In genomic region chr1:224457782-224458144, GRCh38 we compare ENCODE assay signal across 13 cellular contexts. TPM values are rescaled to one million over a fixed set of nuclear protein-coding genes. Genes with fewer than 3 reads are reported as not detected.
DNase-seq lines count a peak whose midpoint lies in the region; ATAC-seq and TF ChIP-seq lines count a peak whose summit lies in the region.
"Had no signal": no experiment of that assay in that cellular context is flagged by ENCODE, and none has a peak within 500 bp of the region (broad histone marks: within the 10 kb centered on the region; RNA-seq: fewer than 3 reads in every experiment).

No MANE protein-coding gene starts in this region.

- no peak for TF ChIP-seq EP300 in sigmoid colon (IDR thresholded peaks at IDR 0.05)

- H3K36me3 ChIP-seq in NT2/D1 (ENCODE audit: insufficient read depth, insufficient read length, low read length) = peaks cover 8% of the 10 kb centered on the region
- H3K36me3 ChIP-seq in sigmoid colon = no peaks in the 10 kb centered on the region
- no peaks in the 10 kb centered on the region for H3K36me3 ChIP-seq in CD4-positive, alpha-beta memory T cell (ENCODE audit: insufficient read depth, low read length)

- no peaks in the 10 kb centered on the region for H3K9me3 Mint-ChIP-seq in CD4-positive, alpha-beta memory T cell
- H3K9me3 Mint-ChIP-seq: activated T-helper 2 cell treated with anti-CD3 and anti-CD28 coated beads, Interferon-gamma antibody, Interleukin-2, Interleukin-4, amounts not matched to agents 10 μg/mL and 5 μg/mL and 100 μg/mL, durations not matched to agents 14 hours and 24 hours and 36 hours had no signal

- H3K4me3 ChIP-seq in NT2/D1 (ENCODE audit: insufficient read length, low read depth) (no peak overlapping the region), dorsolateral prefrontal cortex (peak overlapping the region in 11 of 59 donors; percentile 10 to 48 (median 28)), sigmoid colon (no peak overlapping the region)
- H3K4me3 ChIP-seq in CD4-positive, alpha-beta memory T cell (ENCODE audit: low read length in 2 of 2) = no peak overlapping the region
- H3K4me3 ChIP-seq: body of pancreas had no signal

- intact Hi-C loops in dorsolateral prefrontal cortex (cut with DNase I) = loop anchor here in 1 of 2 donors (5.0 kb wide), 3 partner anchors 100 to 345 kb away; partner anchors contain the start of genes CNIH4, FBXO28 and NVL
- intact Hi-C loops in sigmoid colon (cut with DNase I) = loop anchor here (1.0 to 10.0 kb wide), 4 partner anchors 23 to 343 kb away; partner anchors contain the start of genes CNIH4, DEGS1, FBXO28 and WDR26
- intact Hi-C loops in CD4-positive, alpha-beta memory T cell (cut with micrococcal nuclease) = loop anchor here (1.0 to 5.0 kb wide), 6 partner anchors 23 to 645 kb away; partner anchors contain the start of genes CNIH4 and WDR26

- TF ChIP-seq CTCF in dorsolateral prefrontal cortex (IDR thresholded peaks at IDR 0.05 in 54 of 56, conservative IDR thresholded peaks at IDR 0.05 in 2 of 56; ENCODE audit: low read depth in 1 of 56, partially characterized antibody in 56 of 56) (peak in 7 of 56 donors; percentile 3 to 24 (median 13)), sigmoid colon (IDR thresholded peaks at IDR 0.05) (peak in 1 of 4 experiments; percentile 3)

- no peaks in the 10 kb centered on the region for H3K27me3 Mint-ChIP-seq in CD4-positive, alpha-beta memory T cell

- H3K4me1 ChIP-seq in NT2/D1 (ENCODE audit: insufficient read depth, insufficient read length) (peaks cover 7% of the 10 kb centered on the region), sigmoid colon (peaks cover 0 to 45% (median 30%) of the 10 kb centered on the region in 4 donors)
- peaks cover 9% of the 10 kb centered on the region for H3K4me1 ChIP-seq in CD4-positive, alpha-beta memory T cell (ENCODE audit: insufficient read depth, low read length)

- H3K4me3 Mint-ChIP-seq in CD4-positive, alpha-beta memory T cell = no peak overlapping the region

- H3K9ac ChIP-seq in NT2/D1 (ENCODE audit: insufficient read length, low read depth) = peak overlapping the region; percentile 8

- CTCF ChIA-PET in CD4-positive, alpha-beta memory T cell (lab: Charles Lee; ENCODE audit: partially characterized antibody) = interaction anchor here (0.6 to 4.2 kb wide), 40 partner anchors 9 to 615 kb away, joined by 3 to 79 read pairs (median 4); partner anchors contain the start of genes FBXO28 and WDR26

- H3K27ac ChIP-seq in dorsolateral prefrontal cortex (peak overlapping the region in 32 of 59 donors; percentile 6 to 86 (median 70)), sigmoid colon (peak overlapping the region; percentile 78 to 82 (median 80))
- H3K27ac ChIP-seq in CD4-positive, alpha-beta memory T cell (ENCODE audit: low read depth, low read length) = no peak overlapping the region

- no peaks in the 10 kb centered on the region for H3K9me3 ChIP-seq in NT2/D1 (ENCODE audit: insufficient read depth, low read length)
- H3K9me3 ChIP-seq in sigmoid colon = no peaks in the 10 kb centered on the region
- H3K9me3 ChIP-seq in CD4-positive, alpha-beta memory T cell (ENCODE audit: control insufficient read depth in 1 of 2, low read length in 2 of 2) = no peaks in the 10 kb centered on the region
- H3K9me3 ChIP-seq: body of pancreas had no signal

- no peaks in the 10 kb centered on the region for H3K36me3 Mint-ChIP-seq in CD4-positive, alpha-beta memory T cell

- H3K27ac Mint-ChIP-seq in CD4-positive, alpha-beta memory T cell = peak overlapping the region in 3 of 7 donors; percentile 12 to 81 (median 62)

- H3K27me3 ChIP-seq in NT2/D1 (ENCODE audit: insufficient read depth, insufficient read length) (no peaks in the 10 kb centered on the region), dorsolateral prefrontal cortex (no peaks in the 10 kb centered on the region), sigmoid colon (no peaks in the 10 kb centered on the region)
- no peaks in the 10 kb centered on the region for H3K27me3 ChIP-seq in CD4-positive, alpha-beta memory T cell (ENCODE audit: insufficient read depth, low read length)
- H3K27me3 ChIP-seq: body of pancreas had no signal

- TF ChIP-seq POLR2A in sigmoid colon (IDR thresholded peaks at IDR 0.05) = no peak

- peaks cover 6 to 14% (median 10%) of the 10 kb centered on the region in 4 donors for H3K4me1 Mint-ChIP-seq in CD4-positive, alpha-beta memory T cell

- WGBS in sigmoid colon, 2 donors = 90 to 95% methylated on average over 1 of the region's 1 CpG

- ATAC-seq in GM18511 (IDR thresholded peaks at IDR 0.05; ENCODE audit: unreplicated experiment) = peak; percentile 24

- DNase-seq in NT2/D1 (ENCODE audit: low read depth, low spot score) = no peak
- no peak for DNase-seq in dorsolateral prefrontal cortex
- DNase-seq in sigmoid colon = no peak
- DNase-seq in NCI-H1930 (lab: John Stamatoyannopoulos, UW) = no peak
- no peak for DNase-seq in CD4-positive, alpha-beta memory T cell
- no peak for DNase-seq in epidermal melanocyte (ENCODE audit: insufficient read length, low spot score)
- no peak for DNase-seq in NCI-H510A treated with DMSO at 0.1 percent for 48 hours (lab: John Stamatoyannopoulos, UW)
- DNase-seq: activated CD4-positive, alpha-beta T cell treated with anti-CD3 and anti-CD28 coated beads, Interleukin-2, amount 50 U/mL, for 48 hours; NCI-H2081 treated with DMSO at 0.1 percent for 48 hours; T-helper 9 cell had no signal

- POLR2A ChIA-PET in CD4-positive, alpha-beta memory T cell (lab: Charles Lee; ENCODE audit: partially characterized antibody) = interaction anchor here (0.9 to 2.7 kb wide), 5 partner anchors 23 to 343 kb away, joined by 3 to 26 read pairs (median 5); partner anchors contain the start of gene WDR26

RNA-seq across cellular contexts. Expression of gene WDR26, which starts 23.2 kb away (rescaled TPM):
- total RNA-seq in dorsolateral prefrontal cortex (10 to 100 TPM; 54.5 to 95.7 (median 71.1) TPM), sigmoid colon (100 to 1,000 TPM in 1 of 4 donors, 10 to 100 TPM in 3; 63.3 to 105 (median 66.6) TPM)
- polyA plus RNA-seq in sigmoid colon = 10 to 100 TPM; 27.6 to 30.7 (median 28.8) TPM
- total RNA-seq in CD4-positive, alpha-beta memory T cell = 100 to 1,000 TPM; 121 to 123 TPM
- 1 to 10 TPM; 2.9 to 3.9 TPM for polyA plus RNA-seq in CD4-positive, alpha-beta memory T cell
